ENCODE assay signal across 10 cellular contexts in genomic region chr5:61328791-61329617, GRCh38. TPM values are rescaled to one million over a fixed set of nuclear protein-coding genes. Genes with fewer than 3 reads are reported as not detected.
DNase-seq lines count a peak whose midpoint lies in the region; ATAC-seq, FAIRE-seq and TF ChIP-seq lines count a peak whose summit lies in the region.
"Had no signal": no experiment of that assay in that cellular context is flagged by ENCODE, and none has a peak within 500 bp of the region (broad histone marks: within the 10 kb centered on the region; RNA-seq: fewer than 3 reads in every experiment).

No MANE protein-coding gene starts in this region.

- no peak overlapping the region for H3K27ac ChIP-seq in HepG2 (ENCODE audit: extremely low read length, insufficient read depth, low read length)
- H3K27ac ChIP-seq in right lobe of liver = peak overlapping the region in 1 of 3 donors; percentile 26
- H3K27ac ChIP-seq in body of pancreas = peak overlapping the region in 3 of 4 donors; percentile 88 to 99 (median 95)
- H3K27ac ChIP-seq in mucosa of rectum (ENCODE audit: low read depth in 2 of 2, low read length in 2 of 2) = peak overlapping the region; percentile 99

- H3K4me3 ChIP-seq in HepG2 (replicated peaks in 1 of 3; ENCODE audit: insufficient read depth in 1 of 3, low read depth in 2 of 3, low read length in 3 of 3) (no peak overlapping the region), right lobe of liver (no peak overlapping the region), body of pancreas (no peak overlapping the region), mucosa of rectum (ENCODE audit: low read length in 2 of 2) (peak overlapping the region; percentile 68 to 91)

- no peak overlapping the region for H2AFZ ChIP-seq in HepG2 (ENCODE audit: low read length)

- TF ChIP-seq POLR2A in HepG2 (IDR thresholded peaks at IDR 0.05; ENCODE audit: insufficient read depth in 1 of 2, low read depth in 2 of 2, low read length in 2 of 2) (no peak), right lobe of liver (IDR thresholded peaks at IDR 0.05) (no peak), body of pancreas (IDR thresholded peaks at IDR 0.05) (no peak)

- H4K20me1 ChIP-seq in HepG2 (ENCODE audit: insufficient read depth, low read length) = peaks cover 6% of the 10 kb centered on the region; the same call in 1 of the 2 replicates

- H3K79me2 ChIP-seq in HepG2 (ENCODE audit: insufficient read depth, low read length) = peaks cover under 1% of the 10 kb centered on the region

- H3K36me3 ChIP-seq in HepG2 (replicated peaks in 1 of 2; ENCODE audit: control insufficient read depth in 1 of 2, insufficient read depth in 2 of 2, low read length in 2 of 2) (no peaks in the 10 kb centered on the region), right lobe of liver (no peaks in the 10 kb centered on the region), body of pancreas (replicated peaks in 1 of 2; ENCODE audit: insufficient read depth in 1 of 2, low read depth in 2 of 2) (no peaks in the 10 kb centered on the region), mucosa of rectum (ENCODE audit: control insufficient read depth in 2 of 2, insufficient read depth in 2 of 2, low read length in 2 of 2) (no peaks in the 10 kb centered on the region)

- POLR2A ChIA-PET in HepG2 (lab: Yijun Ruan, JAX) = no interaction called here

- intact Hi-C loops in HepG2 (cut with micrococcal nuclease; ENCODE audit: unreplicated experiment) (loop anchor here (1.0 to 2.0 kb wide), 2 partner anchors 28 to 166 kb away; partner anchors contain the start of gene SMIM15), right lobe of liver (cut with DNase I) (no loop called here), body of pancreas (cut with DNase I) (loop anchor here (10.0 kb wide), 1 partner anchor 164 kb away; the partner anchor contains the start of gene SMIM15)

- TF ChIP-seq EP300 in HepG2 (IDR thresholded peaks at IDR 0.05; ENCODE audit: low read depth in 2 of 2, low read length in 2 of 2) = no peak
- no peak for TF ChIP-seq EP300 in HepG2 (CRISPR knock-in tag; IDR thresholded peaks at IDR 0.05; ENCODE audit: borderline replicate concordance)

- H3K9me3 ChIP-seq in HepG2 (ENCODE audit: low read length) = no peaks in the 10 kb centered on the region
- no peaks in the 10 kb centered on the region for H3K9me3 ChIP-seq in right lobe of liver
- H3K9me3 ChIP-seq in body of pancreas = no peaks in the 10 kb centered on the region
- H3K9me3 ChIP-seq in mucosa of rectum (ENCODE audit: control insufficient read depth in 2 of 2, low read length in 2 of 2) = no peaks in the 10 kb centered on the region

- H3K9ac ChIP-seq in HepG2 (ENCODE audit: insufficient read depth, low read depth, low read length) (no peak overlapping the region), mucosa of rectum (ENCODE audit: low read depth in 1 of 2, low read length in 2 of 2) (peak overlapping the region; percentile 90 to 92)

- BruUV-seq in HepG2 (replicated peaks; lab: Mats Ljungman, UMichigan) = no TSS peak

- no peak for TF ChIP-seq CTCF in HepG2 (CRISPR knock-in tag; IDR thresholded peaks at IDR 0.05)
- no peak for TF ChIP-seq CTCF in right lobe of liver (IDR thresholded peaks at IDR 0.05)
- no peak for TF ChIP-seq CTCF in body of pancreas (IDR thresholded peaks at IDR 0.05)

- CTCF ChIA-PET in HepG2 (lab: Yijun Ruan, JAX; ENCODE audit: low intra/inter-chr PET ratio, low total read pairs) = no interaction called here

- H3K27me3 ChIP-seq in HepG2 (ENCODE audit: control insufficient read depth in 1 of 2, insufficient read depth in 2 of 2, low read length in 2 of 2) (peaks cover 0 to 35% of the 10 kb centered on the region in 2 experiments; a peak in 3 of 5 replicates), right lobe of liver (no peaks in the 10 kb centered on the region), body of pancreas (no peaks in the 10 kb centered on the region), mucosa of rectum (ENCODE audit: control insufficient read depth in 2 of 2, insufficient read depth in 2 of 2, low read length in 2 of 2) (no peaks in the 10 kb centered on the region)

- DNase-seq in HepG2 (ENCODE audit: low spot score) = no peak
- no peak for DNase-seq in right lobe of liver
- DNase-seq in body of pancreas = no peak
- no peak for DNase-seq in Kasumi-1 (lab: John Stamatoyannopoulos, UW)
- no peak for DNase-seq in stimulated activated naive CD4-positive, alpha-beta T cell (lab: John Stamatoyannopoulos, UW)
- DNase-seq: COR-L47, NCI-H1436 treated with DMSO at 0.1 percent for 48 hours had no signal

- peaks cover 42% of the 10 kb centered on the region for H3K4me1 ChIP-seq in HepG2 (ENCODE audit: insufficient read depth, low read length)
- peaks cover 0 to under 1% (median under 1%) of the 10 kb centered on the region in 4 donors for H3K4me1 ChIP-seq in right lobe of liver
- H3K4me1 ChIP-seq in body of pancreas = peaks cover 18% of the 10 kb centered on the region
- H3K4me1 ChIP-seq in mucosa of rectum (ENCODE audit: control insufficient read depth in 2 of 2, insufficient read depth in 2 of 2, low read length in 2 of 2) = peaks cover 20 to 21% of the 10 kb centered on the region in 2 donors

- peak overlapping the region; percentile 92 for H3K4me2 ChIP-seq in HepG2 (ENCODE audit: low read depth, low read length)

- ATAC-seq in HepG2 = no peak
- no peak for ATAC-seq in right lobe of liver
- no peak for ATAC-seq in body of pancreas
- ATAC-seq in HG02588 (IDR thresholded peaks at IDR 0.05; ENCODE audit: unreplicated experiment) = no peak
- ATAC-seq in GM21381 (IDR thresholded peaks at IDR 0.05; ENCODE audit: unreplicated experiment) = no peak

- no peak for TF ChIP-seq RAD21 in HepG2 (CRISPR knock-in tag; IDR thresholded peaks at IDR 0.05)

- in situ Hi-C loops in HepG2 (cut with HindIII; ENCODE audit: extremely low pct_ligation_motif_present, low pct_unique_long_range_greater_than_20kb) = no loop called here

- FAIRE-seq in HepG2 (lab: Jason Lieb, UNC) = no peak

- 18% methylated on average over 8 of the region's 8 CpGs for WGBS in HepG2 (ENCODE audit: low lambda C conversion rate)
- WGBS in right lobe of liver (ENCODE audit: insufficient coverage, low coverage, low lambda C conversion rate, missing lambda C conversion rate) = 57% methylated on average over 8 of the region's 8 CpGs
- WGBS in body of pancreas, 2 donors = 69 to 70% methylated on average over 8 of the region's 8 CpGs

TF ChIP-seq in HepG2, 621 proteins besides CTCF, POLR2A, EP300 and RAD21:
- TF ChIP-seq RBM22 (optimal IDR thresholded peaks at IDR 0.05; ENCODE audit: low read length) (no peak), RNF2 (conservative IDR thresholded peaks at IDR 0.05; ENCODE audit: low read depth) (peak; percentile 53; the same call in 1 of the 2 replicates), ZFP36 (IDR thresholded peaks at IDR 0.05; ENCODE audit: borderline replicate concordance, low read depth, low read length, partially characterized antibody) (peak; percentile 17)

RNA-seq across cellular contexts. Expression of gene ZSWIM6, which starts 3.1 kb away (rescaled TPM):
- total RNA-seq in HepG2 (2016; rRNA removed; fragmentation: Illumina TruSeq; extraction: Trizol) = 0.82 and 0.83 TPM in 2 replicates
- total RNA-seq in HepG2 (2016; cell fraction: cytosol; rRNA removed; fragmentation: Illumina TruSeq; extraction: Trizol; ENCODE audit: low read depth) = 0.91 and 0.97 TPM in 2 replicates
- 0.68 and 0.89 TPM in 2 replicates for total RNA-seq in HepG2 (2016; cell fraction: insoluble cytoplasmic fraction; rRNA removed; fragmentation: Illumina TruSeq; extraction: Trizol)
- 0.43 and 0.45 TPM in 2 replicates for total RNA-seq in HepG2 (2016; cell fraction: membrane; rRNA removed; fragmentation: Illumina TruSeq; extraction: Trizol)
- total RNA-seq in HepG2 (2016; cell fraction: nucleus; rRNA removed; fragmentation: Illumina TruSeq; extraction: Trizol) = 1.5 and 1.8 TPM in 2 replicates
- polyA plus RNA-seq in HepG2 (2011; rRNA removed) = 1.9 and 2.6 TPM in 2 replicates
- polyA plus RNA-seq in HepG2 (2011; cell fraction: cytosol; rRNA removed) = 1.2 and 1.5 TPM in 2 replicates
- 4.2 and 4.3 TPM in 2 replicates for polyA plus RNA-seq in HepG2 (2011; cell fraction: nucleus; rRNA removed)
- 1.3 and 1.7 TPM in 2 replicates for polyA plus RNA-seq in HepG2 (2012)
- 0.05 TPM in 1 of 2 replicates, not detected in the other for polyA plus RNA-seq in HepG2 (2016; cell fraction: cytosol; fragmentation: Illumina TruSeq; extraction: Trizol; ENCODE audit: low read depth)
- polyA plus RNA-seq in HepG2 (2016; cell fraction: insoluble cytoplasmic fraction; fragmentation: Illumina TruSeq; extraction: Trizol; ENCODE audit: low read depth) = 0.93 and 1.0 TPM in 2 replicates
- polyA plus RNA-seq in HepG2 (2016; cell fraction: membrane; fragmentation: Illumina TruSeq; extraction: Trizol; ENCODE audit: low read depth) = 0.13 and 0.15 TPM in 2 replicates
- polyA plus RNA-seq in HepG2 (2016; cell fraction: nucleus; fragmentation: Illumina TruSeq; extraction: Trizol; ENCODE audit: insufficient read depth, low read depth) = 3.2 and 3.3 TPM in 2 replicates
- 6.2 and 32.4 TPM in 2 replicates for polyA minus RNA-seq in HepG2 (2011; rRNA and poly(A)+ RNA removed; ENCODE audit: low replicate concordance)
- 2.8 and 3.3 TPM in 2 replicates for polyA minus RNA-seq in HepG2 (2011; cell fraction: cytosol; rRNA and poly(A)+ RNA removed)
- polyA minus RNA-seq in HepG2 (2011; cell fraction: nucleus; rRNA and poly(A)+ RNA removed) = 5.5 and 7.1 TPM in 2 replicates
- 1 to 10 TPM; 2.8 to 7.2 (median 4.1) TPM for total RNA-seq in right lobe of liver
- total RNA-seq in body of pancreas = 1 to 10 TPM; 5.9 to 8.8 TPM

Comparison
In these comparisons a context has a peak if more than half of its experiments do, and no peak if none do; other contexts are left out.
1. intact Hi-C loops: an anchor here in HepG2 (1.0 to 2.0 kb wide) and body of pancreas (10.0 kb wide); none called in right lobe of liver.
2. H3K4me3 ChIP-seq: peak in mucosa of rectum (2 of 2); none in HepG2 (0 of 3), right lobe of liver (0 of 3) and body of pancreas (0 of 2).